In the genomic region with DNA sequence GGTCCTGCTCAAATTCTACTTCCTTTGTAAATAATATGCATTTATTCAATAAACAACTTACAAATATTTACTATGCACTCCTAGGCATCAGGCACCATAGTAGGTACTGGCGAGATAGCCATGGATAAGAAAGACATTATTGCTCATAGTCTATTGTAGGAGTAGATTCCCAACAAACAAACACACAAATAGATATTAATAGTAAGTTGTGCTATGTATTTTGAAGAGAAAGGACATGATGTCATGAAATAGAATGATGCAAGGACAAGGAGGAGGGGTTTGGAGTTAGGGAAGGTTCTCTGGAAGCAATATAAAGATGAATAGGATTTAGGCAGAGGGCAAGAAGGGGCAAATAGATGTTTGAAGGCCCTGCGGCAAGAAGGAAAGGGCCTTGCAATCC, we compare ENCODE assay signal across 19 cellular contexts.
"Had no signal": no experiment of that assay in that cellular context is flagged by ENCODE, and none has a peak within 500 bp of the region (broad histone marks: within the 10 kb centered on the region; RNA-seq: fewer than 3 reads in every experiment).

No MANE protein-coding gene starts in this region.

- DNase-seq: activated CD4-positive, alpha-beta T cell treated with anti-CD3 and anti-CD28 coated beads for 1 hour; activated CD4-positive, alpha-beta T cell treated with anti-CD3 and anti-CD28 coated beads, Interleukin-2, amount 50 U/mL, for 4 hours; activated gamma-delta T cell; heart left ventricle; kidney; mesendoderm; naive thymus-derived CD4-positive, alpha-beta T cell; right cardiac atrium; stimulated activated CD4-positive, alpha-beta T cell treated with anti-CD3 and anti-CD28 coated beads, Interleukin-15, amount 100 ng/mL, for 24 hours; stimulated activated CD4-positive, alpha-beta T cell treated with anti-CD3 and anti-CD28 coated beads, Interleukin-2, amount 100 ng/mL, for 48 hours; stimulated activated naive CD8-positive, alpha-beta T cell treated with anti-CD3 and anti-CD28 coated beads, Interleukin-15, amount 100 ng/mL, for 72 hours; WERI-Rb-1 had no signal

- H3K4me3 ChIP-seq: gastroesophageal sphincter, heart left ventricle, prostate gland, skin epidermis, testis had no signal

- H3K27ac ChIP-seq: prostate gland, WERI-Rb-1 had no signal

- H3K36me3 ChIP-seq: gastroesophageal sphincter, heart left ventricle, prostate gland, WERI-Rb-1 had no signal

- FAIRE-seq: kidney, urothelium cell line had no signal

- ATAC-seq: naive thymus-derived CD4-positive, alpha-beta T cell; stimulated activated naive CD8-positive, alpha-beta T cell treated with anti-CD3 and anti-CD28 coated beads, Interleukin-15, amount 100 ng/mL, for 72 hours had no signal

- H3K4me1 ChIP-seq: prostate gland had no signal

- H3K27me3 ChIP-seq: gastroesophageal sphincter, heart left ventricle, testis had no signal

- H3K9me3 ChIP-seq: gastroesophageal sphincter, heart left ventricle, prostate gland, testis had no signal

- H3K27ac Mint-ChIP-seq: activated naive CD4-positive, alpha-beta T cell treated with anti-CD3 and anti-CD28 coated beads, Interleukin-2, amount 50 U/mL, for 24 hours; stimulated activated naive CD8-positive, alpha-beta T cell treated with anti-CD3 and anti-CD28 coated beads, Interleukin-15, amount 100 ng/mL, for 72 hours; T-helper 1 cell treated with Interleukin-12 subunit alpha and Interleukin-12 subunit beta and Interleukin-4 antibody, amounts not matched to agents 30 μg/mL and 1 μg/mL, for 36 hours had no signal

- H3K4me1 Mint-ChIP-seq: activated naive CD4-positive, alpha-beta T cell treated with anti-CD3 and anti-CD28 coated beads, Interleukin-2, amount 50 U/mL, for 24 hours had no signal

- H3K4me3 Mint-ChIP-seq: activated naive CD4-positive, alpha-beta T cell treated with anti-CD3 and anti-CD28 coated beads, Interleukin-2, amount 50 U/mL, for 24 hours; naive thymus-derived CD4-positive, alpha-beta T cell; stimulated activated naive CD8-positive, alpha-beta T cell treated with anti-CD3 and anti-CD28 coated beads, Interleukin-15, amount 100 ng/mL, for 72 hours; T-helper 1 cell treated with Interleukin-12 subunit alpha and Interleukin-12 subunit beta and Interleukin-4 antibody, amounts not matched to agents 30 μg/mL and 1 μg/mL, for 36 hours had no signal

- H3K36me3 Mint-ChIP-seq: activated naive CD4-positive, alpha-beta T cell treated with anti-CD3 and anti-CD28 coated beads, Interleukin-2, amount 50 U/mL, for 24 hours; naive thymus-derived CD4-positive, alpha-beta T cell had no signal
